Comparison of ENCODE assay signal across 29 cellular contexts in genomic region chr1:207221934-207222351, GRCh38.
DNase-seq lines count a peak whose midpoint lies in the region; ATAC-seq and TF ChIP-seq lines count a peak whose summit lies in the region.
"Had no signal": no experiment of that assay in that cellular context is flagged by ENCODE, and none has a peak within 500 bp of the region (broad histone marks: within the 10 kb centered on the region; RNA-seq: fewer than 3 reads in every experiment).

No MANE protein-coding gene starts in this region.

- POLR2A ChIA-PET in SK-N-SH (lab: Yijun Ruan, JAX): no interaction called here
- POLR2A ChIA-PET in RWPE1 (lab: Yijun Ruan, JAX; ENCODE audit: low non-redundant PET): no interaction called here

- no peak overlapping the region for H2AFZ ChIP-seq in SK-N-SH (ENCODE audit: low read depth)

- ATAC-seq in SK-N-SH treated with all-trans-retinoic acid at 6 μM for 48 hours (no peak), GM18909 (IDR thresholded peaks at IDR 0.05; ENCODE audit: poor library complexity, unreplicated experiment) (no peak)
- ATAC-seq: body of pancreas; naive thymus-derived CD4-positive, alpha-beta T cell had no signal

- TF ChIP-seq CTCF in SK-N-SH (IDR thresholded peaks at IDR 0.05) (no peak), RWPE1 (conservative IDR thresholded peaks at IDR 0.05; ENCODE audit: low read depth) (no peak), GM13977 (IDR thresholded peaks at IDR 0.05; ENCODE audit: extremely low read depth, insufficient read depth, missing control alignments) (no peak)

- H3K4me3 ChIP-seq in SK-N-SH (ENCODE audit: low read depth in 2 of 2, low read length in 1 of 2): no peak overlapping the region
- H3K4me3 ChIP-seq: body of pancreas, esophagus squamous epithelium, spleen, testis had no signal

- no peaks in the 10 kb centered on the region for H3K79me2 ChIP-seq in SK-N-SH (ENCODE audit: insufficient read depth)

- no peaks in the 10 kb centered on the region for H4K20me1 ChIP-seq in SK-N-SH (ENCODE audit: insufficient read depth)

- no peak for DNase-seq in SK-N-SH
- DNase-seq in RWPE1 (ENCODE audit: low spot score): peak; percentile 77
- DNase-seq in iris pigment epithelial cell (ENCODE audit: low read depth): peak; percentile 60
- no peak for DNase-seq in LoVo (ENCODE audit: low spot score)
- DNase-seq in GM13977 (ENCODE audit: low spot score): no peak
- no peak for DNase-seq in NCI-H1048 (lab: John Stamatoyannopoulos, UW)
- DNase-seq: 8988T; activated CD4-positive, alpha-beta T cell treated with anti-CD3 and anti-CD28 coated beads, Interleukin-2, amount 10 ng/mL, durations not matched to agents 7 days and 5 days; activated CD8-positive, alpha-beta memory T cell treated with anti-CD3 and anti-CD28 coated beads, Interleukin-2, amount 50 U/mL, for 48 hours; activated effector memory CD4-positive, alpha-beta T cell treated with Interleukin-2 at 50 U/mL for 16 hours; activated naive CD8-positive, alpha-beta T cell treated with anti-CD3 and anti-CD28 coated beads, Interleukin-2, amount 10 ng/mL, durations not matched to agents 7 days and 5 days; body of pancreas; effector CD8-positive, alpha-beta T cell; esophagus squamous epithelium; Karpas-422; kidney; naive thymus-derived CD4-positive, alpha-beta T cell; NCI-H1105; NCI-H2029 treated with DMSO at 0.1 percent for 48 hours; NCI-H446 treated with DMSO at 0.1 percent for 48 hours; retina; spleen; stimulated activated CD4-positive, alpha-beta T cell treated with anti-CD3 and anti-CD28 coated beads, Interleukin-4, amount 100 ng/mL, for 1 hour; stimulated activated naive CD4-positive, alpha-beta T cell; T-helper 2 cell; testis had no signal

- H3K9me2 ChIP-seq in SK-N-SH: no peaks in the 10 kb centered on the region

- TF ChIP-seq EP300 in SK-N-SH (IDR thresholded peaks at IDR 0.05; ENCODE audit: borderline replicate concordance in 1 of 2, low read depth in 1 of 2, low read length in 1 of 2): no peak

- CTCF ChIA-PET in SK-N-SH (lab: Yijun Ruan, JAX) (interaction anchor here (1.6 to 1.7 kb wide), 2 partner anchors 183 to 277 kb away, joined by 3 to 6 read pairs; no protein-coding TSS in a partner anchor), RWPE1 (lab: Yijun Ruan, JAX) (no interaction called here)

- no peaks in the 10 kb centered on the region for H3K27me3 ChIP-seq in SK-N-SH (ENCODE audit: insufficient read depth)
- H3K27me3 ChIP-seq: body of pancreas, esophagus squamous epithelium, spleen, testis had no signal

- no peak overlapping the region for H3K9ac ChIP-seq in SK-N-SH

- peaks cover 0 to 10% of the 10 kb centered on the region in 2 experiments; a peak in 3 of 4 replicates for H3K4me1 ChIP-seq in SK-N-SH (ENCODE audit: control insufficient read depth in 1 of 2, insufficient read depth in 2 of 2, low read depth in 1 of 2, low read length in 1 of 2)
- H3K4me1 ChIP-seq: body of pancreas had no signal

- no peak for TF ChIP-seq RAD21 in SK-N-SH (IDR thresholded peaks at IDR 0.05; ENCODE audit: low read length)

- H3K9me3 ChIP-seq in SK-N-SH: no peaks in the 10 kb centered on the region
- H3K9me3 ChIP-seq: body of pancreas, esophagus squamous epithelium, spleen, testis had no signal

- no peaks in the 10 kb centered on the region for H3K36me3 ChIP-seq in SK-N-SH (replicated peaks in 1 of 2; ENCODE audit: control insufficient read depth in 1 of 2, insufficient read depth in 2 of 2, low read length in 1 of 2)
- H3K36me3 ChIP-seq: esophagus squamous epithelium, spleen had no signal

- no peak overlapping the region for H3K27ac ChIP-seq in SK-N-SH (ENCODE audit: low read depth in 2 of 2, low read length in 1 of 2)
- H3K27ac ChIP-seq in RWPE1: no peak overlapping the region
- H3K27ac ChIP-seq: body of pancreas, esophagus squamous epithelium, spleen, testis, VCaP had no signal

- in situ Hi-C loops in GM13977 (cut with MboI; ENCODE audit: low pct_unique_long_range_greater_than_20kb, low sequenced_read_pairs, unreplicated experiment): no loop called here

- H3K4me2 ChIP-seq in SK-N-SH: no peak overlapping the region

- peaks cover 29% of the 10 kb centered on the region for H3F3A ChIP-seq in SK-N-SH (replicated peaks; ENCODE audit: insufficient read depth)

TF ChIP-seq in SK-N-SH treated with all-trans-retinoic acid at 6 μM for 48 hours, 23 proteins besides CTCF, POLR2A, EP300 and RAD21:
- TF ChIP-seq PPARA (CRISPR knock-in tag; IDR thresholded peaks at IDR 0.05; ENCODE audit: borderline replicate concordance): no peak
- TF ChIP-seq ZC3H10 (CRISPR knock-in tag; IDR thresholded peaks at IDR 0.05): 0 out of 2 replicates have a peak, but pooled peaks have one; percentile 8
- TF ChIP-seq TCF4 (CRISPR knock-in tag; IDR thresholded peaks at IDR 0.05; ENCODE audit: borderline replicate concordance): no peak
- no peak for TF ChIP-seq CSRNP3 (CRISPR knock-in tag; IDR thresholded peaks at IDR 0.05)

TF ChIP-seq in SK-N-SH, 30 proteins besides CTCF, POLR2A, EP300 and RAD21:
- no peak for TF ChIP-seq FOXJ3 (CRISPR knock-in tag; IDR thresholded peaks at IDR 0.05)
- TF ChIP-seq CHD2 (IDR thresholded peaks at IDR 0.05; ENCODE audit: low read length, partially characterized antibody): no peak
- TF ChIP-seq IRF3 (IDR thresholded peaks at IDR 0.05; ENCODE audit: low read depth, low read length): no peak
- no peak for TF ChIP-seq TAF1 (IDR thresholded peaks at IDR 0.05; ENCODE audit: borderline replicate concordance, low read depth, low read length)
- no peak for TF ChIP-seq GABPA (IDR thresholded peaks at IDR 0.05; ENCODE audit: low read depth)
- no peak for TF ChIP-seq USF1 (IDR thresholded peaks at IDR 0.05; ENCODE audit: borderline replicate concordance, low read depth)

Comparison
In these comparisons a context has a peak if more than half of its experiments do, and no peak if none do; other contexts are left out.
1. DNase-seq: peak in RWPE1 (single experiment) and iris pigment epithelial cell (single experiment); none in SK-N-SH (single experiment), LoVo (single experiment), GM13977 (single experiment) and NCI-H1048 (single experiment).